In the genomic region with DNA sequence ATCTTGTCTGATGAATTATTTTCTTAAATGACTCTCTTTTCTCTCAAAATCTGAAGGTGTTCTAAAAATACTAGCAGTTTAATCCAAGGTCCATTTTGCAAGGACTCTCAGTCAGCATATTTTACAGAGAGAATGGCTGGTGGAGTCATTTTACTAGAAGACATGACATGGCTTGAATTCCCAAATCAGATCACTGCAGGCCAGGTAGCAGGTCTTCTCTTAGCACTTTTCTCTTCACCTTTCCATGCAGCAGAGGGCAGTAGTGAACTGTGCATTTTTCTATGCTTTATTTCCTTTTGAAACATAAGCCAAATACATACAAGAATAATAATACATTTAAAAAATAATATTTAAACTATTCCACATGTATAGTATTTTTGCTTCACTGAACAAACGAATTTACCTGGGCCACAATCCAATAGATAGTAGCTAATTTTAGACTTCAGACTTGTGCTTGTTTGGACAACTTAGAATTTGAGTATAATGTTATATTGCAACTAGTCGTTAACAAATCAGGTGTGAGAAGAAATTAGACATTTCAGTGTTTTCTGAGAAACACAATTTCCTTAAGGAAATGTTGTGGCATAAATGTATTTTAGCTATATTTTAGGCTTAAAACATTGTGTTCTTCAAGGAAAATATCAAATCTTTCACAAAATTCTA, we compare ENCODE assay signal across 9 cellular contexts.
DNase-seq lines count a peak whose midpoint lies in the region; ATAC-seq and TF ChIP-seq lines count a peak whose summit lies in the region.
"Had no signal": no experiment of that assay in that cellular context is flagged by ENCODE, and none has a peak within 500 bp of the region (broad histone marks: within the 10 kb centered on the region; RNA-seq: fewer than 3 reads in every experiment).

No MANE protein-coding gene starts in this region.

- TF ChIP-seq EP300 in sigmoid colon (IDR thresholded peaks at IDR 0.05), result no peak

- DNase-seq in BE2C (peak; percentile 17), NCI-H82 treated with DMSO at 0.1 percent for 48 hours (lab: John Stamatoyannopoulos, UW; ENCODE audit: unreplicated experiment) (peak; percentile 2), heart right ventricle (peak in 1 of 2 donors; percentile 7), sigmoid colon (no peak), cerebellar nuclear complex (lab: John Stamatoyannopoulos, UW) (no peak)
- DNase-seq in activated naive CD4-positive, alpha-beta T cell treated with anti-CD3 and anti-CD28 coated beads, Interleukin-2, amount 50 U/mL, for 16 hours, result peak; percentile 30

- H3K4me1 ChIP-seq in BE2C (no peaks in the 10 kb centered on the region), heart right ventricle (no peaks in the 10 kb centered on the region), sigmoid colon (peaks cover 0 to 5% (median 0%) of the 10 kb centered on the region in 4 donors)

- intact Hi-C loops in heart right ventricle (cut with DNase I) (loop anchor here in 6 of 10 donors (5.0 to 10.0 kb wide), 5 partner anchors 968 to 1161 kb away; no protein-coding TSS in a partner anchor), sigmoid colon (cut with DNase I) (loop anchor here (5.0 to 10.0 kb wide), 2 partner anchors 231 to 1023 kb away; no protein-coding TSS in a partner anchor)

- H3K36me3 ChIP-seq in BE2C (no peaks in the 10 kb centered on the region), heart right ventricle (no peaks in the 10 kb centered on the region), sigmoid colon (no peaks in the 10 kb centered on the region)

- H3K4me3 ChIP-seq in BE2C (ENCODE audit: low read depth, low read length), result no peak overlapping the region
- H3K4me3 ChIP-seq in heart right ventricle, result no peak overlapping the region
- no peak overlapping the region for H3K4me3 ChIP-seq in sigmoid colon
- H3K4me3 ChIP-seq: skin epidermis had no signal

- H3K27me3 ChIP-seq in BE2C (no peaks in the 10 kb centered on the region), heart right ventricle (no peaks in the 10 kb centered on the region), sigmoid colon (no peaks in the 10 kb centered on the region)

- peak; percentile 52 for ATAC-seq in GM21723 (IDR thresholded peaks at IDR 0.05; ENCODE audit: unreplicated experiment)
- peak in 2 of 8 donors; percentile 55 to 59 for ATAC-seq in heart right ventricle
- ATAC-seq in GM18867 (IDR thresholded peaks at IDR 0.05; ENCODE audit: unreplicated experiment), result no peak

- peak; percentile 59 for TF ChIP-seq CTCF in BE2C (IDR thresholded peaks at IDR 0.05; ENCODE audit: low read depth, low read length)
- peak; percentile 15 to 73 (median 61) for TF ChIP-seq CTCF in heart right ventricle (IDR thresholded peaks at IDR 0.05)
- peak in 3 of 4 experiments; percentile 52 to 69 (median 58) for TF ChIP-seq CTCF in sigmoid colon (IDR thresholded peaks at IDR 0.05)

- no peaks in the 10 kb centered on the region for H3K9me3 ChIP-seq in BE2C
- H3K9me3 ChIP-seq in heart right ventricle, result no peaks in the 10 kb centered on the region
- H3K9me3 ChIP-seq in sigmoid colon, result no peaks in the 10 kb centered on the region

- H3K27ac ChIP-seq in heart right ventricle, result no peak overlapping the region
- H3K27ac ChIP-seq in sigmoid colon, result no peak overlapping the region
- H3K27ac ChIP-seq: skin epidermis had no signal

- 23 to 44% methylated on average over 2 of the region's 2 CpGs for WGBS in heart right ventricle, 2 donors
- 12 to 40% methylated on average over 2 of the region's 2 CpGs for WGBS in sigmoid colon, 2 donors

- TF ChIP-seq POLR2A in sigmoid colon (IDR thresholded peaks at IDR 0.05), result no peak

Comparison
In these comparisons a context has a peak if more than half of its experiments do, and no peak if none do; other contexts are left out.
1. DNase-seq: peak in BE2C (single experiment), NCI-H82 treated with DMSO at 0.1 percent for 48 hours (single experiment) and activated naive CD4-positive, alpha-beta T cell treated with anti-CD3 and anti-CD28 coated beads, Interleukin-2, amount 50 U/mL, for 16 hours (single experiment); none in sigmoid colon (single experiment) and cerebellar nuclear complex (0 of 2).
2. Peak in every context shown above with its lines, with median percentiles within 50 percentile points of each other: CTCF ChIP-seq.